In genomic region chr22:37053310-37054077, GRCh38 we compare ENCODE assay signal across 12 cellular contexts. TPM values are rescaled to one million over a fixed set of nuclear protein-coding genes. Genes with fewer than 3 reads are reported as not detected.
DNase-seq lines count a peak whose midpoint lies in the region; ATAC-seq lines count a peak whose summit lies in the region.
"Had no signal": no experiment of that assay in that cellular context is flagged by ENCODE, and none has a peak within 500 bp of the region (broad histone marks: within the 10 kb centered on the region; RNA-seq: fewer than 3 reads in every experiment).

No MANE protein-coding gene starts in this region.

- H3K27me3 ChIP-seq in GM23248 (replicated peaks; ENCODE audit: insufficient read depth) (no peaks in the 10 kb centered on the region), mucosa of rectum (ENCODE audit: control insufficient read depth in 2 of 2, insufficient read depth in 2 of 2, low read length in 2 of 2) (no peaks in the 10 kb centered on the region)
- H3K27me3 ChIP-seq: hepatocyte had no signal

- H4K20me1 ChIP-seq in GM23248 (ENCODE audit: insufficient read depth), result no peaks in the 10 kb centered on the region

- peak overlapping the region; percentile 79 for H3K27ac Mint-ChIP-seq in dendritic cell treated with granulocyte-macrophage colony-stimulating factor and Interleukin-4, amounts not matched to agents 40 ng/mL and 50 ng/mL, for 4 days

- H3K4me1 ChIP-seq in GM23248 (ENCODE audit: insufficient read depth) (peaks cover 17% of the 10 kb centered on the region), mucosa of rectum (ENCODE audit: control insufficient read depth in 2 of 2, insufficient read depth in 2 of 2, low read length in 2 of 2) (peaks cover 28 to 29% of the 10 kb centered on the region in 2 donors)

- in situ Hi-C loops in GM23248 (cut with MboI), result no loop called here

- peaks cover 7% of the 10 kb centered on the region; the same call in 1 of the 2 replicates for H3F3A ChIP-seq in GM23248 (ENCODE audit: insufficient read depth)

- intact Hi-C loops in dendritic cell treated with granulocyte-macrophage colony-stimulating factor and Interleukin-4, amounts not matched to agents 40 ng/mL and 50 ng/mL, for 4 days (cut with micrococcal nuclease), result no loop called here

- H3K9ac ChIP-seq in GM23248 (peak overlapping the region; percentile 78), mucosa of rectum (ENCODE audit: low read depth in 1 of 2, low read length in 2 of 2) (peak overlapping the region; percentile 6 to 17)

- no peaks in the 10 kb centered on the region for H3K9me3 ChIP-seq in GM23248 (ENCODE audit: low read depth)
- no peaks in the 10 kb centered on the region for H3K9me3 ChIP-seq in mucosa of rectum (ENCODE audit: control insufficient read depth in 2 of 2, low read length in 2 of 2)
- H3K9me3 ChIP-seq: Caco-2 had no signal

- peaks cover 51% of the 10 kb centered on the region for H3K4me1 Mint-ChIP-seq in dendritic cell treated with granulocyte-macrophage colony-stimulating factor and Interleukin-4, amounts not matched to agents 40 ng/mL and 50 ng/mL, for 4 days (ENCODE audit: low read depth)

- H2AFZ ChIP-seq in GM23248, result 0 out of 2 replicates have a peak overlapping the region, but pooled peaks have one; percentile 13
- H2AFZ ChIP-seq: hepatocyte had no signal

- H3K36me3 Mint-ChIP-seq in dendritic cell treated with granulocyte-macrophage colony-stimulating factor and Interleukin-4, amounts not matched to agents 40 ng/mL and 50 ng/mL, for 4 days (ENCODE audit: low read depth), result peaks cover 65% of the 10 kb centered on the region

- no peaks in the 10 kb centered on the region for H3K9me2 ChIP-seq in GM23248 (ENCODE audit: insufficient read depth)

- peak; percentile 70 for DNase-seq in Ammon's horn (ENCODE audit: low spot score)
- DNase-seq in GM23248, result peak; percentile 86
- no peak for DNase-seq in SHP77 (lab: John Stamatoyannopoulos, UW)
- DNase-seq in pons (ENCODE audit: low spot score), result no peak
- DNase-seq: Caco-2, midbrain had no signal

- 28 to 31% methylated on average over 17 of the region's 17 CpGs for WGBS in GM23248 (ENCODE audit: low coverage in 1 of 2, low lambda C conversion rate in 2 of 2, missing lambda C conversion rate in 2 of 2), 2 experiments

- ATAC-seq in GM18498 (IDR thresholded peaks at IDR 0.05; ENCODE audit: unreplicated experiment) (no peak), HG03439 (IDR thresholded peaks at IDR 0.05; ENCODE audit: unreplicated experiment) (no peak)

- H3K4me3 Mint-ChIP-seq in dendritic cell treated with granulocyte-macrophage colony-stimulating factor and Interleukin-4, amounts not matched to agents 40 ng/mL and 50 ng/mL, for 4 days, result peak overlapping the region; percentile 79

- H3K4me2 ChIP-seq in GM23248 (ENCODE audit: unreplicated experiment), result peak overlapping the region; percentile 74

- peak overlapping the region; percentile 75 for H3K4me3 ChIP-seq in GM23248
- H3K4me3 ChIP-seq in mucosa of rectum (ENCODE audit: low read length in 2 of 2), result no peak overlapping the region
- H3K4me3 ChIP-seq: hepatocyte had no signal

- peak overlapping the region; percentile 41 for H3K27ac ChIP-seq in GM23248
- peak overlapping the region in 1 of 2 donors; percentile 54 for H3K27ac ChIP-seq in mucosa of rectum (ENCODE audit: low read depth in 2 of 2, low read length in 2 of 2)
- H3K27ac ChIP-seq: coronary artery, hepatocyte had no signal

- no peaks in the 10 kb centered on the region for H3K9me3 Mint-ChIP-seq in dendritic cell treated with granulocyte-macrophage colony-stimulating factor and Interleukin-4, amounts not matched to agents 40 ng/mL and 50 ng/mL, for 4 days

- H3K36me3 ChIP-seq in GM23248 (ENCODE audit: low read depth) (peaks cover 2% of the 10 kb centered on the region; the same call in 1 of the 2 replicates), mucosa of rectum (ENCODE audit: control insufficient read depth in 2 of 2, insufficient read depth in 2 of 2, low read length in 2 of 2) (peaks cover 13 to 22% of the 10 kb centered on the region in 2 donors)

- no peaks in the 10 kb centered on the region for H3K27me3 Mint-ChIP-seq in dendritic cell treated with granulocyte-macrophage colony-stimulating factor and Interleukin-4, amounts not matched to agents 40 ng/mL and 50 ng/mL, for 4 days

- H3K79me2 ChIP-seq in GM23248 (ENCODE audit: insufficient read depth), result no peaks in the 10 kb centered on the region
- H3K79me2 ChIP-seq: hepatocyte had no signal

RNA-seq across cellular contexts. Expression of gene KCTD17, which starts 2.0 kb away (rescaled TPM):
- total RNA-seq in GM23248 (2014; rRNA removed; shearing (Covaris generic)), result 54.8 and 59.6 TPM in 2 replicates
- polyA plus RNA-seq in GM23248 (2016; fragmentation: Nextera tagmentation; extraction: Ambion mirVana), result 41.6 and 45.7 TPM in 2 replicates

RNA-seq across cellular contexts. Expression of gene MPST, which starts 34.0 kb away (rescaled TPM):
- 68.2 and 72.0 TPM in 2 replicates for total RNA-seq in GM23248 (2014; rRNA removed; shearing (Covaris generic))
- polyA plus RNA-seq in GM23248 (2016; fragmentation: Nextera tagmentation; extraction: Ambion mirVana), result 48.5 and 50.1 TPM in 2 replicates

RNA-seq across cellular contexts. Expression of gene TST, which starts 34.2 kb away (rescaled TPM):
- total RNA-seq in GM23248 (2014; rRNA removed; shearing (Covaris generic)), result 44.5 and 46.7 TPM in 2 replicates
- 16.9 and 17.2 TPM in 2 replicates for polyA plus RNA-seq in GM23248 (2016; fragmentation: Nextera tagmentation; extraction: Ambion mirVana)

RNA-seq across cellular contexts. Expression of gene TMPRSS6, which starts 56.0 kb away (rescaled TPM):
- total RNA-seq in GM23248 (2014; rRNA removed; shearing (Covaris generic)), result not detected in 2 replicates
- polyA plus RNA-seq in GM23248 (2016; fragmentation: Nextera tagmentation; extraction: Ambion mirVana), result 0.05 and 0.08 TPM in 2 replicates

Comparison
In these comparisons a context has a peak if more than half of its experiments do, and no peak if none do; other contexts are left out.
1. DNase-seq: peak in Ammon's horn (single experiment) and GM23248 (single experiment); none in SHP77 (0 of 2) and pons (single experiment).